8 cellular contexts compared by ENCODE assay signal in the genomic region with DNA sequence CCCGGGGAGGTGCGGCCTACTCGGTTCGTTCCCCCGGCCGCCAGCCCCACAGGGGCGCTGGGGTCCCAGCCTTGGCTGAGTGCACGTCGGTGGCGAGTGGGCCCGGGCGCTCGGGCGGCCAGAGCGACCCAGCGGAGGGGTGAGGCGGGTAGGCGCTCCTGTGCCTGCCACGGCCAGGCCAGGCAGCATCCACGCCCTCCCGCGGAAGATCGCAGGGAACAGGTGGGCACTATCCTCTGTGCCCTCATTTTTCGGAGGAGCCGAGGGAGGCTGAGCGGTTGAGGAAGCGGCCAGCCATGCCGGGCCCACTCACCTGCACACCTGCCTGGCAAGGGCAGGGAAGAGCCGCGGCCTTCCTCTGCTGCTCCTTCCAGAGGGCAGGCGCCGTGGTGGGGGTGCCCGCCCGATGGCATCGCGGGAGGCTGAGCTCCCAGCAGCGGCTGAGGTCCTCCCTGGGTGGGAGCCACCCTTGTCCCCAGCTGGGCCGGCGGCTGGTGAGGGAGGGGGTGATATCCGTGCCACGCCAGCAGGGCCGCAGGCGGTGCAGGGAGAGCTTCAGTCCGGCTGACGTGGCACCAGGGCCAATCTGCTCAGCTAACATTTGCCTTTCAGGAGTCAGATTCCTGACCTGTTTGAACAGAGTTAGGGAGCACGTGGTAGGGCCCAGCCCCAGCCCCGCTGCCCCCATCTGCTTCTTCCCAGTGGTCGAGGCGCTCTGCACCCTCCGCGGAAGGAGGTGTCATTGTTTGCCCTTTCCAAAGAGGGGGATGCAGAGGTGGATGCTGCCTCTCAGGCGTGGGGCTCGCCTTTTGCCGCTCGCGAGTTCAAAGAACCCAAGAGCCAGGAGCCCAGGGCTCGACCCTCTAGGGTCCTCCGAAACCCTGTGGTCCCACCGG. TPM values are rescaled to one million over a fixed set of nuclear protein-coding genes. Genes with fewer than 3 reads are reported as not detected.
DNase-seq lines count a peak whose midpoint lies in the region; ATAC-seq, FAIRE-seq and TF ChIP-seq lines count a peak whose summit lies in the region.

No MANE protein-coding gene starts in this region.

- H3K4me3 Mint-ChIP-seq in T-helper 17 cell = peak overlapping the region; percentile 60

- WGBS in esophagus squamous epithelium, 2 donors = 30% methylated on average over 12 of the region's 59 CpGs; no CpG with 5 or more reads in 1 of the 2 donors
- WGBS in ovary, 3 donors = 26 to 61% (median 40%) methylated on average over 36 to 59 of the region's 59 CpGs

- H3K9me3 ChIP-seq in T-helper 17 cell (ENCODE audit: control insufficient read depth, low read length, poor library complexity, severe bottlenecking) (no peaks in the 10 kb centered on the region), esophagus squamous epithelium (no peaks in the 10 kb centered on the region), ovary (no peaks in the 10 kb centered on the region)

- H3K4me1 Mint-ChIP-seq in T-helper 17 cell = peaks cover 19% of the 10 kb centered on the region

- FAIRE-seq in GM19239 (lab: Jason Lieb, UNC) = no peak

- DNase-seq in AG10803 (ENCODE audit: low read depth) (peak; percentile 11), H7 (no peak), T-helper 17 cell (peak; percentile 24 to 27 (median 25)), esophagus squamous epithelium (lab: John Stamatoyannopoulos, UW) (no peak), ovary (peak in 3 of 5 donors; percentile 43 to 65 (median 47)), GM19239 (ENCODE audit: insufficient read length, low spot score) (no peak)
- DNase-seq in stimulated activated CD4-positive, alpha-beta T cell treated with anti-CD3 and anti-CD28 coated beads, Interleukin-1b, Interleukin-23, amount 100 ng/mL, for 48 hours = no peak

- H3K36me3 Mint-ChIP-seq in T-helper 17 cell (ENCODE audit: low read depth) = peaks cover 2% of the 10 kb centered on the region

- no peaks in the 10 kb centered on the region for H3K27me3 Mint-ChIP-seq in T-helper 17 cell

- TF ChIP-seq EP300 in ovary (IDR thresholded peaks at IDR 0.05) = no peak

- H3K27ac Mint-ChIP-seq in T-helper 17 cell = peak overlapping the region; percentile 43

- H3K27me3 ChIP-seq in H7 (ENCODE audit: control insufficient read depth, insufficient read depth, low read length) (no peaks in the 10 kb centered on the region), esophagus squamous epithelium (peaks cover 0 to 14% (median 0%) of the 10 kb centered on the region in 4 donors), ovary (no peaks in the 10 kb centered on the region)

- H3K27ac ChIP-seq in esophagus squamous epithelium (peak overlapping the region; percentile 99 to 100 (median 100)), ovary (peak overlapping the region in 1 of 2 donors; percentile 100)

- peaks cover 25 to 56% (median 28%) of the 10 kb centered on the region in 3 donors for H3K4me1 ChIP-seq in esophagus squamous epithelium
- peaks cover 10% of the 10 kb centered on the region for H3K4me1 ChIP-seq in ovary (ENCODE audit: insufficient read depth)

- peak overlapping the region; percentile 79 for H3K4me3 ChIP-seq in AG10803 (ENCODE audit: low read length)
- H3K4me3 ChIP-seq in H7 (ENCODE audit: insufficient read depth, low read depth, low read length) = peak overlapping the region; percentile 70
- H3K4me3 ChIP-seq in esophagus squamous epithelium = peak overlapping the region; percentile 46 to 99 (median 79)
- peak overlapping the region; percentile 62 for H3K4me3 ChIP-seq in ovary

- intact Hi-C loops in esophagus squamous epithelium (cut with DNase I) = loop anchor here (2.0 to 5.0 kb wide), 2 partner anchors 58 to 146 kb away; no protein-coding TSS in a partner anchor
- intact Hi-C loops in ovary (cut with DNase I) = loop anchor here in 1 of 4 donors (10.0 kb wide), 1 partner anchor 60 kb away; a partner anchor contains a TSS

- H3K36me3 ChIP-seq in H7 (replicated peaks; ENCODE audit: control insufficient read depth, insufficient read depth, low read length) = no peaks in the 10 kb centered on the region; the same call in 1 of the 2 replicates
- peaks cover 0 to 8% (median 0%) of the 10 kb centered on the region in 3 donors for H3K36me3 ChIP-seq in esophagus squamous epithelium
- no peaks in the 10 kb centered on the region for H3K36me3 ChIP-seq in ovary

- no peak for ATAC-seq in T-helper 17 cell
- no peak for ATAC-seq in GM18861 (IDR thresholded peaks at IDR 0.05; ENCODE audit: unreplicated experiment)

- TF ChIP-seq CTCF in AG10803 (conservative IDR thresholded peaks at IDR 0.05; ENCODE audit: low read length) = no peak
- TF ChIP-seq CTCF in esophagus squamous epithelium (IDR thresholded peaks at IDR 0.05) = no peak
- TF ChIP-seq CTCF in ovary (IDR thresholded peaks at IDR 0.05) = no peak

- TF ChIP-seq POLR2A in esophagus squamous epithelium (IDR thresholded peaks at IDR 0.05) = no peak
- no peak for TF ChIP-seq POLR2A in ovary (IDR thresholded peaks at IDR 0.05)

RNA-seq across cellular contexts. Expression of a gene that starts 1.6 kb away (rescaled TPM):
- total RNA-seq in H7 (2014; rRNA removed; shearing (Covaris generic)) = 17.7 and 23.2 TPM in 2 replicates
- total RNA-seq in T-helper 17 cell (10 to 100 TPM; 71.7 to 74.7 TPM), esophagus squamous epithelium (10 to 100 TPM; 31.2 to 49.1 (median 38.6) TPM), ovary (10 to 100 TPM; 30.0 to 61.4 (median 50.2) TPM)
- polyA plus RNA-seq in ovary = 10 to 100 TPM; 27.6 to 37.2 TPM

RNA-seq across cellular contexts. Expression of a gene that starts 44.8 kb away (rescaled TPM):
- 12.4 and 15.2 TPM in 2 replicates for total RNA-seq in H7 (2014; rRNA removed; shearing (Covaris generic))
- total RNA-seq in T-helper 17 cell (10 to 100 TPM; 26.0 to 32.7 TPM), esophagus squamous epithelium (1 to 10 TPM; 6.2 to 7.8 (median 7.5) TPM), ovary (10 to 100 TPM; 11.0 to 18.5 (median 15.4) TPM)
- polyA plus RNA-seq in ovary = 1 to 10 TPM; 3.4 to 9.7 TPM

Comparison
In these comparisons a context has a peak if more than half of its experiments do, and no peak if none do; other contexts are left out.
1. DNase-seq: peak in AG10803 (single experiment), T-helper 17 cell (3 of 3) and ovary (3 of 5); none in H7 (single experiment), esophagus squamous epithelium (single experiment), GM19239 (single experiment) and stimulated activated CD4-positive, alpha-beta T cell treated with anti-CD3 and anti-CD28 coated beads, Interleukin-1b, Interleukin-23, amount 100 ng/mL, for 48 hours (single experiment).
2. Peak in every context shown above with its lines, with median percentiles within 50 percentile points of each other: H3K4me3 ChIP-seq.